1 cellular context compared by ENCODE assay signal in genomic region chr6:112087136-112087908, GRCh38.
TF ChIP-seq lines count a peak whose summit lies in the region.

FAM229B (plus strand) TSS chr6:112087591; CDS start chr6:112099284, 11,693 bp downstream.
TUBE1 (minus strand) TSS chr6:112087482; CDS start chr6:112087434, 48 bp downstream.

TF ChIP-seq in GM12878, 131 proteins besides CTCF, POLR2A, EP300 and RAD21 (continued from another document):
- TF ChIP-seq SKIL (IDR thresholded peaks at IDR 0.05; ENCODE audit: low read depth, poor library complexity, severe bottlenecking) (no peak), FOXK2 (IDR thresholded peaks at IDR 0.05) (peak; percentile 81), NR2F1 (conservative IDR thresholded peaks at IDR 0.05) (no peak; the same call in 1 of the 2 replicates), BACH1 (IDR thresholded peaks at IDR 0.05; ENCODE audit: borderline replicate concordance) (no peak), WRNIP1 (IDR thresholded peaks at IDR 0.05; ENCODE audit: borderline replicate concordance, low read depth, low read length) (no peak), PML (IDR thresholded peaks at IDR 0.05; ENCODE audit: low read length) (no peak), CBX3 (IDR thresholded peaks at IDR 0.05; ENCODE audit: borderline replicate concordance, low read depth) (no peak), ZNF622 (IDR thresholded peaks at IDR 0.05) (no peak), NFYA (IDR thresholded peaks at IDR 0.05; ENCODE audit: borderline replicate concordance, low read depth, low read length) (no peak), NR2C2 (IDR thresholded peaks at IDR 0.05; ENCODE audit: borderline replicate concordance, control insufficient read depth, insufficient read length, low read depth) (no peak), PBX3 (IDR thresholded peaks at IDR 0.05; ENCODE audit: insufficient replicate concordance, low read depth, low read length) (no peak), MYC (IDR thresholded peaks at IDR 0.05; ENCODE audit: insufficient read depth, insufficient read length, insufficient replicate concordance, low read length, severe bottlenecking) (no peak), EZH2 (IDR thresholded peaks at IDR 0.05; ENCODE audit: borderline replicate concordance, control insufficient read depth, low read depth, low read length) (no peak), SUPT20H (IDR thresholded peaks at IDR 0.05; ENCODE audit: borderline replicate concordance, control insufficient read depth, low read depth, low read length) (no peak), MXI1 (IDR thresholded peaks at IDR 0.05; ENCODE audit: low read depth, low read length) (peak; percentile 93)
TF ChIP-seq in GM12878: peak in this region for 31.
